ENCODE assay signal across 18 cellular contexts in genomic region chr3:81765425-81765824, GRCh38. TPM values are rescaled to one million over a fixed set of nuclear protein-coding genes. Genes with fewer than 3 reads are reported as not detected.
DNase-seq lines count a peak whose midpoint lies in the region; ATAC-seq and TF ChIP-seq lines count a peak whose summit lies in the region.
"Had no signal": no experiment of that assay in that cellular context is flagged by ENCODE, and none has a peak within 500 bp of the region (broad histone marks: within the 10 kb centered on the region; RNA-seq: fewer than 3 reads in every experiment).

No MANE protein-coding gene starts in this region.

- H3K4me2 ChIP-seq in BLaER1 treated with 17β-estradiol and CSF1 and Interleukin-3, amounts not matched to agents 10 nM and 100 nM: peak overlapping the region; percentile 43 to 87 (median 75); a peak in 21 of 22 replicates
- H3K4me2 ChIP-seq in IMR-90 (ENCODE audit: low read depth, low read length): no peak overlapping the region
- no peak overlapping the region for H3K4me2 ChIP-seq in osteoblast (ENCODE audit: insufficient read depth, low read length)

- H2AK5ac ChIP-seq in IMR-90 (ENCODE audit: low read depth, low read length): no peak overlapping the region

- dilution Hi-C loops in IMR-90 (cut with HindIII; ENCODE audit: low sequenced_read_pairs, unreplicated experiment): no loop called here

- POLR2A ChIA-PET in IMR-90 (lab: Charles Lee; ENCODE audit: unreplicated experiment) (no interaction called here), RWPE1 (lab: Yijun Ruan, JAX; ENCODE audit: low non-redundant PET) (no interaction called here)

- DNase-seq in IMR-90 (peak; percentile 30), astrocyte of the hippocampus (ENCODE audit: low read depth, low spot score) (peak; percentile 28), osteoblast (ENCODE audit: insufficient read length, low spot score, missing footprints) (no peak), cerebellar cortex (ENCODE audit: low spot score) (no peak), RWPE1 (ENCODE audit: low spot score) (no peak), OCI-M1 (lab: John Stamatoyannopoulos, UW) (no peak)
- DNase-seq: C1 segment of cervical spinal cord; CD8-positive, alpha-beta memory T cell; DMS53; H9; Karpas-422; MM.1S; NCI-H1694 treated with DMSO at 0.1 percent for 48 hours; NCI-H510A treated with DMSO at 0.1 percent for 48 hours; NCI-H82; PC-3; SJCRH30 had no signal

- no peak for TF ChIP-seq RAD21 in IMR-90 (IDR thresholded peaks at IDR 0.05; ENCODE audit: low read length)

- 80% methylated on average over 1 of the region's 2 CpGs; no CpG with 5 or more reads in 1 of the 2 experiments for whole genome bisulfite sequencing in IMR-90 (ENCODE audit: extremely low coverage in 2 of 2, insufficient read length in 1 of 2), 2 experiments

- H4K20me1 ChIP-seq in BLaER1 treated with 17β-estradiol and CSF1 and Interleukin-3, amounts not matched to agents 10 nM and 100 nM: no peaks in the 10 kb centered on the region
- no peaks in the 10 kb centered on the region for H4K20me1 ChIP-seq in IMR-90 (ENCODE audit: insufficient read depth, low read length)
- H4K20me1 ChIP-seq in osteoblast (ENCODE audit: insufficient read depth, low read length): no peaks in the 10 kb centered on the region

- no peak overlapping the region for H2BK120ac ChIP-seq in IMR-90 (ENCODE audit: low read depth, low read length)

- H3K9ac ChIP-seq in BLaER1 treated with 17β-estradiol and CSF1 and Interleukin-3, amounts not matched to agents 10 nM and 100 nM: no peak overlapping the region
- H3K9ac ChIP-seq in IMR-90 (ENCODE audit: low read depth, low read length): no peak overlapping the region

- no peak overlapping the region for H3K56ac ChIP-seq in IMR-90 (ENCODE audit: extremely low read depth, insufficient read depth, low read length)

- CTCF ChIA-PET in IMR-90 (lab: Yijun Ruan, JAX) (interaction anchor here (0.7 kb wide), 1 partner anchor 11 kb away, joined by 7 read pairs; no protein-coding TSS in a partner anchor), RWPE1 (lab: Yijun Ruan, JAX) (no interaction called here)

- no TSS peak for BruUV-seq in IMR-90 (replicated peaks; lab: Mats Ljungman, UMichigan)

- H3K27ac ChIP-seq in BLaER1 treated with 17β-estradiol and CSF1 and Interleukin-3, amounts not matched to agents 10 nM and 100 nM: peak overlapping the region in 9 of 11 experiments; percentile 52 to 99 (median 99); a peak in 18 of 22 replicates
- no peak overlapping the region for H3K27ac ChIP-seq in IMR-90 (ENCODE audit: insufficient read depth, low read length)
- H3K27ac ChIP-seq in osteoblast (ENCODE audit: low read depth, low read length): no peak overlapping the region
- H3K27ac ChIP-seq in RWPE1: no peak overlapping the region
- H3K27ac ChIP-seq: SJCRH30 had no signal

- H2AFZ ChIP-seq in IMR-90 (replicated peaks; ENCODE audit: low read length, poor library complexity): no peak overlapping the region
- H2AFZ ChIP-seq in osteoblast (ENCODE audit: low read length): peak overlapping the region; percentile 47

- no peak overlapping the region for H2AK9ac ChIP-seq in IMR-90 (replicated peaks; ENCODE audit: low read depth, low read length, poor library complexity)

- peaks cover 12 to 27% (median 22%) of the 10 kb centered on the region in 11 experiments; a peak in 21 of 22 replicates for H3K9me3 ChIP-seq in BLaER1 treated with 17β-estradiol and CSF1 and Interleukin-3, amounts not matched to agents 10 nM and 100 nM (replicated peaks in 1 of 11)
- H3K9me3 ChIP-seq in IMR-90 (ENCODE audit: control insufficient read depth, insufficient read depth, low read length) (no peaks in the 10 kb centered on the region), osteoblast (ENCODE audit: low read depth, low read length) (no peaks in the 10 kb centered on the region)
- H3K9me3 ChIP-seq: SJCRH30 had no signal

- H3K4me3 ChIP-seq in BLaER1 treated with 17β-estradiol and CSF1 and Interleukin-3, amounts not matched to agents 10 nM and 100 nM: no peak overlapping the region
- H3K4me3 ChIP-seq in IMR-90 (ENCODE audit: insufficient read depth, low read depth, low read length): no peak overlapping the region
- no peak overlapping the region for H3K4me3 ChIP-seq in osteoblast (ENCODE audit: insufficient read depth, low read length)
- H3K4me3 ChIP-seq: SJCRH30 had no signal

- in situ Hi-C loops in IMR-90 (cut with MboI; ENCODE audit: low sequenced_read_pairs): no loop called here

- intact Hi-C loops in IMR-90 (cut with micrococcal nuclease): no loop called here

- no peak overlapping the region for H4K91ac ChIP-seq in IMR-90 (ENCODE audit: insufficient read depth, low read depth, low read length)

- H3K4me1 ChIP-seq in BLaER1 treated with 17β-estradiol and CSF1 and Interleukin-3, amounts not matched to agents 10 nM and 100 nM: peaks cover 32 to 55% (median 51%) of the 10 kb centered on the region in 10 experiments
- H3K4me1 ChIP-seq in IMR-90 (ENCODE audit: control insufficient read depth, insufficient read depth, low read length) (no peaks in the 10 kb centered on the region), osteoblast (ENCODE audit: insufficient read depth, low read length) (peaks cover 11% of the 10 kb centered on the region)
- H3K4me1 ChIP-seq: SJCRH30 had no signal

- no peak for TF ChIP-seq POLR2A in IMR-90 (IDR thresholded peaks at IDR 0.05; ENCODE audit: low read depth, low read length)

- H3K18ac ChIP-seq in IMR-90 (ENCODE audit: low read depth, low read length): no peak overlapping the region

- no peaks in the 10 kb centered on the region for H3K27me3 ChIP-seq in BLaER1 treated with 17β-estradiol and CSF1 and Interleukin-3, amounts not matched to agents 10 nM and 100 nM
- H3K27me3 ChIP-seq in IMR-90 (ENCODE audit: control insufficient read depth, insufficient read depth, low read length) (no peaks in the 10 kb centered on the region), osteoblast (ENCODE audit: insufficient read depth, low read length) (no peaks in the 10 kb centered on the region)
- H3K27me3 ChIP-seq: SJCRH30 had no signal

- H4K5ac ChIP-seq in IMR-90 (ENCODE audit: low read depth, low read length): no peak overlapping the region

- no peaks in the 10 kb centered on the region for H3K9me1 ChIP-seq in IMR-90 (ENCODE audit: insufficient read depth, low read length)

- no peak overlapping the region for H3K4ac ChIP-seq in IMR-90 (ENCODE audit: low read depth, low read length)

- no peak overlapping the region for H3K23ac ChIP-seq in IMR-90 (ENCODE audit: low read depth, low read length)

- no peak overlapping the region for H2BK15ac ChIP-seq in IMR-90 (ENCODE audit: low read depth, low read length)

- H3K14ac ChIP-seq in IMR-90 (replicated peaks; ENCODE audit: low read depth, low read length): no peak overlapping the region

- H2BK20ac ChIP-seq in IMR-90 (ENCODE audit: low read depth, low read length): peak overlapping the region; percentile 46; the same call in 1 of the 2 replicates

- peaks cover 10% of the 10 kb centered on the region for H3K79me2 ChIP-seq in osteoblast (ENCODE audit: insufficient read depth, low read length)

- H3K79me1 ChIP-seq in IMR-90 (ENCODE audit: low read depth in 1 of 2, low read length in 2 of 2): peaks cover 2 to 8% of the 10 kb centered on the region in 2 experiments; a peak in 2 of 4 replicates

- TF ChIP-seq CTCF in IMR-90 (conservative IDR thresholded peaks at IDR 0.05; ENCODE audit: low read depth, low read length) (no peak), osteoblast (IDR thresholded peaks at IDR 0.05; ENCODE audit: extremely low read depth, low read depth, low read length) (no peak), RWPE1 (conservative IDR thresholded peaks at IDR 0.05; ENCODE audit: low read depth) (no peak)

- ATAC-seq in IMR-90 (ENCODE audit: low read depth): no peak
- ATAC-seq: PC-3 had no signal

- H4K8ac ChIP-seq in IMR-90 (ENCODE audit: low read depth in 2 of 2, low read length in 2 of 2): no peak overlapping the region

- 0 out of 22 replicates have a peak, but pooled peaks cover 0 to 6% (median 0%) of the 10 kb centered on the region in 11 experiments for H3K36me3 ChIP-seq in BLaER1 treated with 17β-estradiol and CSF1 and Interleukin-3, amounts not matched to agents 10 nM and 100 nM
- H3K36me3 ChIP-seq in IMR-90 (ENCODE audit: control insufficient read depth, insufficient read depth, low read length) (no peaks in the 10 kb centered on the region), osteoblast (ENCODE audit: insufficient read depth, low read length) (no peaks in the 10 kb centered on the region)
- H3K36me3 ChIP-seq: SJCRH30 had no signal

- H2BK5ac ChIP-seq in IMR-90 (ENCODE audit: low read depth, low read length, poor library complexity, severe bottlenecking): peak overlapping the region; percentile 11

TF ChIP-seq in IMR-90, 13 proteins besides CTCF, POLR2A, EP300 and RAD21:
- TF ChIP-seq MXI1 (IDR thresholded peaks at IDR 0.05; ENCODE audit: borderline replicate concordance, low read depth, low read length): no peak
- no peak for TF ChIP-seq NFE2L2 (IDR thresholded peaks at IDR 0.05; ENCODE audit: low read depth, low read length)
- no peak for TF ChIP-seq CHD1 (IDR thresholded peaks at IDR 0.05; ENCODE audit: low read depth, low read length)
- TF ChIP-seq SMC3 (IDR thresholded peaks at IDR 0.05; ENCODE audit: low read depth, low read length): no peak
- TF ChIP-seq MAZ (IDR thresholded peaks at IDR 0.05; ENCODE audit: borderline replicate concordance, low read depth, low read length): no peak
- TF ChIP-seq CEBPB (IDR thresholded peaks at IDR 0.05; ENCODE audit: low read depth, low read length): no peak

RNA-seq across cellular contexts. Expression of gene GBE1, which starts 4.0 kb away (rescaled TPM):
- 90.3 and 122 TPM in 2 replicates for total RNA-seq in IMR-90 (2012; rRNA removed)
- polyA plus RNA-seq in IMR-90 (2012; rRNA removed): 26.5 and 36.7 TPM in 2 replicates
- polyA plus RNA-seq in IMR-90 (2012; cell fraction: cytosol; rRNA removed): 5.6 and 6.6 TPM in 2 replicates
- polyA plus RNA-seq in IMR-90 (2012; cell fraction: nucleus; rRNA removed; ENCODE audit: low replicate concordance): 2.0 and 25.1 TPM in 2 replicates
- total RNA-seq in osteoblast: 148 and 184 TPM in 2 replicates

Comparison
In these comparisons a context has a peak if more than half of its experiments do, and no peak if none do; other contexts are left out.
1. H3K27ac ChIP-seq: peak in BLaER1 treated with 17β-estradiol and CSF1 and Interleukin-3, amounts not matched to agents 10 nM and 100 nM (9 of 11); none in IMR-90 (single experiment), osteoblast (single experiment) and RWPE1 (single experiment).
2. H3K4me2 ChIP-seq: peak in BLaER1 treated with 17β-estradiol and CSF1 and Interleukin-3, amounts not matched to agents 10 nM and 100 nM (11 of 11); none in IMR-90 (single experiment) and osteoblast (single experiment).
3. DNase-seq: peak in IMR-90 (single experiment) and astrocyte of the hippocampus (single experiment); none in osteoblast (single experiment), cerebellar cortex (single experiment), RWPE1 (single experiment) and OCI-M1 (single experiment).